In the genomic region with DNA sequence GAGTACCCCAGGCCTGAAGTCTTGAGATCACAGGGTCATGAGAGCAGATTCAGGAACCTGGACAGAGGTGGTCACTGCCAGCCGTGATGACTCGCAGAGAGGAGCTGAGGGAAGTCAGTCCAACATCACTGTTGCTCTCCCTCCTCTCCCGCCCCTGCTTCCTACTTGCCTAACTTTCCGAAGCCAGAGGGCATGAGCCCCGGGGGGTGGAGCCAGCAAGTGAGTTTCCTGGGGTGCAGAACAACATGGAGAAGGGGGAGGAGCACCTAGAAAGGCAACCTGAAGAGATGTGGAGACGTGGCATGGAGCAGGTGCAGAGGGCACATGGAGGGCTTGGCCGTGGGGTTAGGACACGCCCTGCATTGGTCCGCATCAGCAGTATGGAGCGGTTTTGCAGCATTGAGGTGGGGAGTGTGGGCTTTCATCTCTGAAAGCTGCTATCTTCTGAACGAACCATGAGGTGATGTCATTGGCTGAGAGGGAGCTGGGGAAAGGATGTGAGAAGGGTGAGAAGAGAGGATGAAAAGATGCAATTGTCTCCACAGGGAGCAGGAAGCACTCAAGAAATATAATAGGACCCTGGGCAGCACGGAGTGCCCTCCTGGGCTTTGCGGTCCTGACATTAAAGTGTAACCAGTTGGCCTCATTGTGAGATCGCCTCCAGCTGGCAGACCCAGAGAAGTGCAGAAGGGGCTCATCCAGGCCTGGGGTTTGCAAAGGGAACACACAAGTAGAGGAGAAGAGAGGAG, we compare ENCODE assay signal across 11 cellular contexts. TPM values are rescaled to one million over a fixed set of nuclear protein-coding genes. Genes with fewer than 3 reads are reported as not detected.
A peak's percentile ranks its signal among the peaks of the same experiment; 100 is the strongest.
DNase-seq lines count a peak whose midpoint lies in the region; ATAC-seq and TF ChIP-seq lines count a peak whose summit lies in the region.
"Had no signal": no experiment of that assay in that cellular context is flagged by ENCODE, and none has a peak within 500 bp of the region (broad histone marks: within the 10 kb centered on the region; RNA-seq: fewer than 3 reads in every experiment).

No MANE protein-coding gene starts in this region.

- H3K9me3 Mint-ChIP-seq in activated T-helper 17 cell treated with anti-CD3 and anti-CD28 coated beads, Interleukin-2, amount 50 U/mL, for 72 hours = no peaks in the 10 kb centered on the region

- H3K23ac ChIP-seq in mesendoderm (ENCODE audit: low read length) = no peak overlapping the region

- no peak overlapping the region for H2BK120ac ChIP-seq in mesendoderm (ENCODE audit: low read depth, low read length)

- TF ChIP-seq CTCF in HL-60 (IDR thresholded peaks at IDR 0.05; ENCODE audit: insufficient read depth, low read length) (peak; percentile 27), testis (IDR thresholded peaks at IDR 0.05) (no peak)

- no peak overlapping the region for H4K5ac ChIP-seq in mesendoderm (ENCODE audit: low read length)

- no CpG with 5 or more reads among the region's 14 CpGs for WGBS in mesendoderm (ENCODE audit: extremely low coverage, insufficient coverage, low lambda C conversion rate)
- WGBS in testis, 2 donors = 71 to 76% methylated on average over 14 of the region's 14 CpGs

- no peak overlapping the region for H3K4me2 ChIP-seq in mesendoderm (ENCODE audit: low read length)

- H3K4me1 Mint-ChIP-seq in activated T-helper 17 cell treated with anti-CD3 and anti-CD28 coated beads, Interleukin-2, amount 50 U/mL, for 72 hours = no peaks in the 10 kb centered on the region

- H3K79me1 ChIP-seq in mesendoderm (ENCODE audit: low read length) = no peaks in the 10 kb centered on the region

- H3K4me3 Mint-ChIP-seq in activated T-helper 17 cell treated with anti-CD3 and anti-CD28 coated beads, Interleukin-2, amount 50 U/mL, for 72 hours = no peak overlapping the region

- no peaks in the 10 kb centered on the region for H3K27me3 Mint-ChIP-seq in activated T-helper 17 cell treated with anti-CD3 and anti-CD28 coated beads, Interleukin-2, amount 50 U/mL, for 72 hours

- TF ChIP-seq POLR2A in testis (IDR thresholded peaks at IDR 0.05) = no peak

- no peak overlapping the region for H2BK5ac ChIP-seq in mesendoderm (ENCODE audit: low read length)

- no peaks in the 10 kb centered on the region for H3K36me3 Mint-ChIP-seq in activated T-helper 17 cell treated with anti-CD3 and anti-CD28 coated beads, Interleukin-2, amount 50 U/mL, for 72 hours (ENCODE audit: low read depth)

- H3K27ac Mint-ChIP-seq in activated T-helper 17 cell treated with anti-CD3 and anti-CD28 coated beads, Interleukin-2, amount 50 U/mL, for 72 hours = no peak overlapping the region

- H3K4me3 ChIP-seq in HL-60 (replicated peaks; ENCODE audit: insufficient read depth, low read length) (no peak overlapping the region), mesendoderm (ENCODE audit: low read length) (no peak overlapping the region), testis (no peak overlapping the region)

- H3K4ac ChIP-seq in mesendoderm (ENCODE audit: low read depth, low read length) = no peak overlapping the region

- intact Hi-C loops in testis (cut with DNase I; ENCODE audit: low total_unique reads) = no loop called here

- peak; percentile 26 to 80 (median 47) for DNase-seq in NCI-H1417 (lab: John Stamatoyannopoulos, UW)
- DNase-seq in NCI-H1417 treated with DMSO at 0.1 percent for 48 hours (lab: John Stamatoyannopoulos, UW) = no peak
- no peak for DNase-seq in HL-60 (ENCODE audit: low read depth in 1 of 2, low spot score in 1 of 2)
- peak; percentile 57 for DNase-seq in mesendoderm
- DNase-seq in testis = no peak
- DNase-seq: NCI-H2171, occipital lobe had no signal

- no peak overlapping the region for H3K9ac ChIP-seq in mesendoderm (ENCODE audit: low read length)

- H3K27me3 ChIP-seq in HL-60 (ENCODE audit: insufficient read depth, poor library complexity, severe bottlenecking) (no peaks in the 10 kb centered on the region), mesendoderm (ENCODE audit: insufficient read depth, low read length, poor library complexity) (no peaks in the 10 kb centered on the region), testis (no peaks in the 10 kb centered on the region)

- no peak overlapping the region for H3K56ac ChIP-seq in mesendoderm (ENCODE audit: low read length)

- H4K8ac ChIP-seq in mesendoderm (ENCODE audit: low read depth, low read length) = no peak overlapping the region

- H3K27ac ChIP-seq in HL-60 (replicated peaks) (no peak overlapping the region), mesendoderm (ENCODE audit: low read depth, low read length) (no peak overlapping the region), testis (no peak overlapping the region)

- peak; percentile 26 for ATAC-seq in activated T-helper 17 cell treated with anti-CD3 and anti-CD28 coated beads, Interleukin-2, amount 50 U/mL, for 72 hours (replicated peaks)
- ATAC-seq in HG03571 (IDR thresholded peaks at IDR 0.05; ENCODE audit: unreplicated experiment) = no peak
- ATAC-seq in GM18873 (IDR thresholded peaks at IDR 0.05; ENCODE audit: low FRiP score, unreplicated experiment) = no peak

- no peak overlapping the region for H2BK15ac ChIP-seq in mesendoderm (replicated peaks; ENCODE audit: low read depth)

- H3K9me3 ChIP-seq in testis = no peaks in the 10 kb centered on the region

- no peaks in the 10 kb centered on the region for H3K36me3 ChIP-seq in mesendoderm (ENCODE audit: control insufficient read depth, insufficient read depth, low read length)
- H3K36me3 ChIP-seq in testis (ENCODE audit: low read depth, missing control alignments) = no peaks in the 10 kb centered on the region

- no peak overlapping the region for H3K18ac ChIP-seq in mesendoderm (ENCODE audit: low read length)

- H3K79me2 ChIP-seq in mesendoderm (ENCODE audit: control insufficient read depth, insufficient read depth, low read length) = no peaks in the 10 kb centered on the region

- H2AK5ac ChIP-seq in mesendoderm (ENCODE audit: low read length) = no peak overlapping the region

- H3K4me1 ChIP-seq in mesendoderm (ENCODE audit: control insufficient read depth, low read depth, low read length) (no peaks in the 10 kb centered on the region), testis (no peaks in the 10 kb centered on the region)

RNA-seq across cellular contexts. Expression of a gene that starts 25.0 kb away (rescaled TPM):
- total RNA-seq in activated T-helper 17 cell treated with anti-CD3 and anti-CD28 coated beads, Interleukin-2, amount 50 U/mL, for 72 hours = not detected
- 2.6 TPM for polyA plus RNA-seq in mesendoderm (2013, experiment 1 of 2)
- 2.5 TPM for polyA plus RNA-seq in mesendoderm (2013, experiment 2 of 2)
- 1 to 10 TPM; 1.3 to 1.7 TPM for total RNA-seq in testis
- 2.7 TPM for polyA plus RNA-seq in testis (ENCODE audit: insufficient read depth, low read depth, low replicate concordance)
- total RNA-seq: HT-29 had no signal

RNA-seq across cellular contexts. Expression of a gene that starts 38.9 kb away (rescaled TPM):
- total RNA-seq in activated T-helper 17 cell treated with anti-CD3 and anti-CD28 coated beads, Interleukin-2, amount 50 U/mL, for 72 hours = 1 to 10 TPM; 2.2 TPM
- 1.1 TPM for polyA plus RNA-seq in mesendoderm (2013, experiment 1 of 2)
- polyA plus RNA-seq in mesendoderm (2013, experiment 2 of 2) = 1.0 TPM
- 10 to 100 TPM; 21.5 to 22.9 TPM for total RNA-seq in testis
- polyA plus RNA-seq in testis (ENCODE audit: insufficient read depth, low read depth, low replicate concordance) = 11.0 TPM

Comparison
In these comparisons a context has a peak if more than half of its experiments do, and no peak if none do; other contexts are left out.
1. DNase-seq: peak in NCI-H1417 (3 of 3) and mesendoderm (single experiment); none in NCI-H1417 treated with DMSO at 0.1 percent for 48 hours (single experiment), HL-60 (0 of 2) and testis (single experiment).
2. RNA of a gene that starts 38.9 kb away (total RNA-seq): 21.5 to 22.9 TPM in testis; 2.2 TPM in activated T-helper 17 cell treated with anti-CD3 and anti-CD28 coated beads, Interleukin-2, amount 50 U/mL, for 72 hours; every median in the first group is over 4 times any median in the second.